ENCODE assay signal across 8 cellular contexts in the genomic region with DNA sequence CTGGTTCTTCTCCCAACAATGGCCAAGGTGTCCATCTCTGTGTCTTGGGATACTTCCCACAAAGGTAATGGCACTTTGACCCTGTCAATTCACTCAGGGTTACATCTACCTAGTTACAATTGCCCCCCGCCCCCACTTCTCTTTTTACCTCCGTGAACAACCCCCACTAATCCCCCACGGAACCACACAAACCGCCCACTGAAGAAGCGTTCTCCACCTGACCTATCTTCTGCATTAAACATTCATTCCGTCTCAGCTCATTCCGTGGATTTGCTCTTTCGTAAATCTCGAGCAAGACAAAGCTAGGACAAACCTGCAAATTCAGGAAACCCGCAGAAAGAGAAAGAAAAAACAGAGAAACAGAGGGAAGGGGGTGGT. TPM values are rescaled to one million over a fixed set of nuclear protein-coding genes. Genes with fewer than 3 reads are reported as not detected.
DNase-seq lines count a peak whose midpoint lies in the region; ATAC-seq, FAIRE-seq and TF ChIP-seq lines count a peak whose summit lies in the region.

No MANE protein-coding gene starts in this region.

- no TSS peak for BruUV-seq in HepG2 (replicated peaks; lab: Mats Ljungman, UMichigan)

- in situ Hi-C loops in HepG2 (cut with HindIII; ENCODE audit: extremely low pct_ligation_motif_present, low pct_unique_long_range_greater_than_20kb): loop anchor here (10.0 kb wide), 1 partner anchor 241 kb away; no protein-coding TSS in a partner anchor

- ATAC-seq in Right ventricle myocardium inferior (no peak), HepG2 (no peak), upper lobe of right lung (no peak), HG03196 (IDR thresholded peaks at IDR 0.05; ENCODE audit: unreplicated experiment) (no peak), GM18873 (IDR thresholded peaks at IDR 0.05; ENCODE audit: low FRiP score, unreplicated experiment) (no peak)

- H3K27ac ChIP-seq in cardiac muscle cell (peak overlapping the region; percentile 83), HepG2 (ENCODE audit: extremely low read length, insufficient read depth, low read length) (peak overlapping the region; percentile 75), upper lobe of right lung (peak overlapping the region; percentile 93)

- TF ChIP-seq CTCF in cardiac muscle cell (IDR thresholded peaks at IDR 0.05; ENCODE audit: low read depth, low read length): no peak
- no peak for TF ChIP-seq CTCF in HepG2 (CRISPR knock-in tag; IDR thresholded peaks at IDR 0.05)
- no peak for TF ChIP-seq CTCF in upper lobe of right lung (IDR thresholded peaks at IDR 0.05)

- intact Hi-C loops in Right ventricle myocardium inferior (cut with DNase I): loop anchor here (2.0 to 5.0 kb wide), 2 partner anchors 41 to 208 kb away; a partner anchor contains a TSS
- intact Hi-C loops in HepG2 (cut with micrococcal nuclease; ENCODE audit: unreplicated experiment): loop anchor here (1.0 to 2.0 kb wide), 2 partner anchors 17 to 40 kb away; no protein-coding TSS in a partner anchor
- intact Hi-C loops in upper lobe of right lung (cut with DNase I): no loop called here

- H3K36me3 ChIP-seq in cardiac muscle cell: no peaks in the 10 kb centered on the region
- H3K36me3 ChIP-seq in adipocyte (ENCODE audit: control insufficient read depth, insufficient read depth, low read length, severe bottlenecking): no peaks in the 10 kb centered on the region
- peaks cover 0 to 2% of the 10 kb centered on the region in 2 experiments; a peak in 1 of 5 replicates for H3K36me3 ChIP-seq in HepG2 (replicated peaks in 1 of 2; ENCODE audit: control insufficient read depth in 1 of 2, insufficient read depth in 2 of 2, low read length in 2 of 2)
- H3K36me3 ChIP-seq in upper lobe of right lung: no peaks in the 10 kb centered on the region

- no peaks in the 10 kb centered on the region for H3K9me3 ChIP-seq in cardiac muscle cell (ENCODE audit: low read depth)
- no peaks in the 10 kb centered on the region for H3K9me3 ChIP-seq in adipocyte (ENCODE audit: control insufficient read depth, low read length)
- H3K9me3 ChIP-seq in HepG2 (ENCODE audit: low read length): no peaks in the 10 kb centered on the region
- H3K9me3 ChIP-seq in upper lobe of right lung: no peaks in the 10 kb centered on the region

- H4K20me1 ChIP-seq in HepG2 (ENCODE audit: insufficient read depth, low read length): peaks cover 12% of the 10 kb centered on the region

- no peak for DNase-seq in cardiac muscle cell (ENCODE audit: low read depth in 1 of 2, low spot score in 1 of 2)
- no peak for DNase-seq in Right ventricle myocardium inferior (ENCODE audit: missing footprints)
- no peak for DNase-seq in adipocyte (ENCODE audit: low read depth)
- no peak for DNase-seq in HepG2 (ENCODE audit: low spot score)
- no peak for DNase-seq in upper lobe of right lung
- no peak for DNase-seq in NK-92 treated with Interleukin-12 subunit alpha and Interleukin-12 subunit beta, amount 100 ng/mL, for 24 hours (lab: John Stamatoyannopoulos, UW)

- H3K9ac ChIP-seq in adipocyte (ENCODE audit: low read length) (peak overlapping the region; percentile 95), HepG2 (ENCODE audit: insufficient read depth, low read depth, low read length) (peak overlapping the region; percentile 81)

- H3K4me1 ChIP-seq in cardiac muscle cell (ENCODE audit: low read depth) (peaks cover 36% of the 10 kb centered on the region), adipocyte (ENCODE audit: control insufficient read depth, insufficient read depth, low read length) (peaks cover 49% of the 10 kb centered on the region), HepG2 (ENCODE audit: insufficient read depth, low read length) (peaks cover 51% of the 10 kb centered on the region), upper lobe of right lung (peaks cover 33% of the 10 kb centered on the region)

- no peaks in the 10 kb centered on the region for H3K27me3 ChIP-seq in cardiac muscle cell
- no peaks in the 10 kb centered on the region for H3K27me3 ChIP-seq in adipocyte (replicated peaks; ENCODE audit: control insufficient read depth, insufficient read depth, low read length)
- H3K27me3 ChIP-seq in HepG2 (ENCODE audit: control insufficient read depth in 1 of 2, insufficient read depth in 2 of 2, low read length in 2 of 2): no peaks in the 10 kb centered on the region; a peak in 1 of 5 replicates
- H3K27me3 ChIP-seq in upper lobe of right lung: no peaks in the 10 kb centered on the region

- peak overlapping the region; percentile 75 for H3K4me2 ChIP-seq in HepG2 (ENCODE audit: low read depth, low read length)

- TF ChIP-seq EP300 in HepG2 (IDR thresholded peaks at IDR 0.05; ENCODE audit: low read depth in 2 of 2, low read length in 2 of 2) (no peak), HepG2 (CRISPR knock-in tag; IDR thresholded peaks at IDR 0.05; ENCODE audit: borderline replicate concordance) (no peak)

- 1% methylated on average over 10 of the region's 10 CpGs for WGBS in HepG2 (ENCODE audit: low lambda C conversion rate)

- TF ChIP-seq RAD21 in HepG2 (CRISPR knock-in tag; IDR thresholded peaks at IDR 0.05): no peak

- no peak overlapping the region for H2AFZ ChIP-seq in HepG2 (ENCODE audit: low read length)

- FAIRE-seq in HepG2 (lab: Jason Lieb, UNC): no peak

- POLR2A ChIA-PET in HepG2 (lab: Yijun Ruan, JAX): interaction anchor here (1.5 to 2.3 kb wide), 6 partner anchors 9 to 318 kb away, joined by 5 to 28 read pairs (median 8); a partner anchor contains a TSS

- peaks cover 60% of the 10 kb centered on the region for H3K79me2 ChIP-seq in HepG2 (ENCODE audit: insufficient read depth, low read length)

- CTCF ChIA-PET in HepG2 (lab: Yijun Ruan, JAX; ENCODE audit: low intra/inter-chr PET ratio, low total read pairs): interaction anchor here (0.7 kb wide), 1 partner anchor 130 kb away, joined by 3 read pairs; no protein-coding TSS in a partner anchor

- H3K4me3 ChIP-seq in cardiac muscle cell: peak overlapping the region; percentile 95
- H3K4me3 ChIP-seq in adipocyte (ENCODE audit: low read length): peak overlapping the region; percentile 98
- peak overlapping the region; percentile 85 to 91 (median 89) for H3K4me3 ChIP-seq in HepG2 (replicated peaks in 1 of 3; ENCODE audit: insufficient read depth in 1 of 3, low read depth in 2 of 3, low read length in 3 of 3)
- H3K4me3 ChIP-seq in upper lobe of right lung: peak overlapping the region; percentile 86

- no peak for TF ChIP-seq POLR2A in HepG2 (IDR thresholded peaks at IDR 0.05; ENCODE audit: insufficient read depth in 1 of 2, low read depth in 2 of 2, low read length in 2 of 2)

RNA-seq across cellular contexts. Expression of a gene that starts 0.7 kb away (rescaled TPM):
- total RNA-seq in cardiac muscle cell (25.3 and 30.0 TPM in 2 replicates), Right ventricle myocardium inferior (45.2 TPM), HepG2 (2016; rRNA removed; fragmentation: Illumina TruSeq; extraction: Trizol) (38.4 and 54.4 TPM in 2 replicates), upper lobe of right lung (183 TPM)
- polyA plus RNA-seq in cardiac muscle cell (33.5 and 45.5 TPM in 2 replicates), HepG2 (2011; rRNA removed) (14.9 and 17.6 TPM in 2 replicates)
- 1.8 and 2.4 TPM in 2 replicates for total RNA-seq in HepG2 (2016; cell fraction: cytosol; rRNA removed; fragmentation: Illumina TruSeq; extraction: Trizol; ENCODE audit: low read depth)
- total RNA-seq in HepG2 (2016; cell fraction: insoluble cytoplasmic fraction; rRNA removed; fragmentation: Illumina TruSeq; extraction: Trizol): 32.4 and 47.0 TPM in 2 replicates
- total RNA-seq in HepG2 (2016; cell fraction: membrane; rRNA removed; fragmentation: Illumina TruSeq; extraction: Trizol): 9.9 and 10.6 TPM in 2 replicates
- 57.2 and 65.2 TPM in 2 replicates for total RNA-seq in HepG2 (2016; cell fraction: nucleus; rRNA removed; fragmentation: Illumina TruSeq; extraction: Trizol)
- polyA plus RNA-seq in HepG2 (2011; cell fraction: cytosol; rRNA removed): 6.1 and 11.4 TPM in 2 replicates
- 11.2 and 15.5 TPM in 2 replicates for polyA plus RNA-seq in HepG2 (2011; cell fraction: nucleus; rRNA removed)
- 53.2 and 56.8 TPM in 2 replicates for polyA plus RNA-seq in HepG2 (2012)
- polyA plus RNA-seq in HepG2 (2016; cell fraction: cytosol; fragmentation: Illumina TruSeq; extraction: Trizol; ENCODE audit: low read depth): 1.9 TPM in 2 replicates
- polyA plus RNA-seq in HepG2 (2016; cell fraction: insoluble cytoplasmic fraction; fragmentation: Illumina TruSeq; extraction: Trizol; ENCODE audit: low read depth): 28.3 and 31.1 TPM in 2 replicates
- polyA plus RNA-seq in HepG2 (2016; cell fraction: membrane; fragmentation: Illumina TruSeq; extraction: Trizol; ENCODE audit: low read depth): 5.5 and 5.6 TPM in 2 replicates
- polyA plus RNA-seq in HepG2 (2016; cell fraction: nucleus; fragmentation: Illumina TruSeq; extraction: Trizol; ENCODE audit: insufficient read depth, low read depth): 68.9 and 74.9 TPM in 2 replicates
- polyA minus RNA-seq in HepG2 (2011; rRNA and poly(A)+ RNA removed; ENCODE audit: low replicate concordance): 7.4 and 11.2 TPM in 2 replicates
- polyA minus RNA-seq in HepG2 (2011; cell fraction: cytosol; rRNA and poly(A)+ RNA removed): 18.1 and 24.4 TPM in 2 replicates
- polyA minus RNA-seq in HepG2 (2011; cell fraction: nucleus; rRNA and poly(A)+ RNA removed): 28.7 and 32.2 TPM in 2 replicates

RNA-seq across cellular contexts. Expression of a gene that starts 40.3 kb away (rescaled TPM):
- 184 and 768 TPM in 2 replicates for total RNA-seq in cardiac muscle cell
- 984 and 1,135 TPM in 2 replicates for polyA plus RNA-seq in cardiac muscle cell
- 969 TPM for total RNA-seq in Right ventricle myocardium inferior
- total RNA-seq in HepG2 (2016; rRNA removed; fragmentation: Illumina TruSeq; extraction: Trizol): 481 and 556 TPM in 2 replicates
- total RNA-seq in HepG2 (2016; cell fraction: cytosol; rRNA removed; fragmentation: Illumina TruSeq; extraction: Trizol; ENCODE audit: low read depth): 280 and 328 TPM in 2 replicates
- 517 and 605 TPM in 2 replicates for total RNA-seq in HepG2 (2016; cell fraction: insoluble cytoplasmic fraction; rRNA removed; fragmentation: Illumina TruSeq; extraction: Trizol)
- 294 and 325 TPM in 2 replicates for total RNA-seq in HepG2 (2016; cell fraction: membrane; rRNA removed; fragmentation: Illumina TruSeq; extraction: Trizol)
- 231 and 261 TPM in 2 replicates for total RNA-seq in HepG2 (2016; cell fraction: nucleus; rRNA removed; fragmentation: Illumina TruSeq; extraction: Trizol)
- polyA plus RNA-seq in HepG2 (2011; rRNA removed): 311 and 407 TPM in 2 replicates
- polyA plus RNA-seq in HepG2 (2011; cell fraction: cytosol; rRNA removed): 137 and 186 TPM in 2 replicates
- 59.1 and 61.9 TPM in 2 replicates for polyA plus RNA-seq in HepG2 (2011; cell fraction: nucleus; rRNA removed)
- 241 and 395 TPM in 2 replicates for polyA plus RNA-seq in HepG2 (2012)
- polyA plus RNA-seq in HepG2 (2016; cell fraction: cytosol; fragmentation: Illumina TruSeq; extraction: Trizol; ENCODE audit: low read depth): 218 and 256 TPM in 2 replicates
- 311 and 334 TPM in 2 replicates for polyA plus RNA-seq in HepG2 (2016; cell fraction: insoluble cytoplasmic fraction; fragmentation: Illumina TruSeq; extraction: Trizol; ENCODE audit: low read depth)
- polyA plus RNA-seq in HepG2 (2016; cell fraction: membrane; fragmentation: Illumina TruSeq; extraction: Trizol; ENCODE audit: low read depth): 165 and 228 TPM in 2 replicates
- polyA plus RNA-seq in HepG2 (2016; cell fraction: nucleus; fragmentation: Illumina TruSeq; extraction: Trizol; ENCODE audit: insufficient read depth, low read depth): 278 and 326 TPM in 2 replicates
- 63.3 and 108 TPM in 2 replicates for polyA minus RNA-seq in HepG2 (2011; rRNA and poly(A)+ RNA removed; ENCODE audit: low replicate concordance)
- polyA minus RNA-seq in HepG2 (2011; cell fraction: cytosol; rRNA and poly(A)+ RNA removed): 36.2 and 38.6 TPM in 2 replicates
- 17.8 and 18.6 TPM in 2 replicates for polyA minus RNA-seq in HepG2 (2011; cell fraction: nucleus; rRNA and poly(A)+ RNA removed)
- 240 TPM for total RNA-seq in upper lobe of right lung
